3 cellular contexts compared by ENCODE assay signal in genomic region chrX:71326394-71326793, GRCh38.
TF ChIP-seq lines count a peak whose summit lies in the region.

No MANE protein-coding gene starts in this region.

TF ChIP-seq in HEK293, 187 proteins besides CTCF, POLR2A, EP300 and RAD21:
- no peak for TF ChIP-seq WT1 (tag by site-specific recombination; IDR thresholded peaks at IDR 0.05)
- peak; percentile 76 for TF ChIP-seq SETDB1 (IDR thresholded peaks at IDR 0.05; ENCODE audit: insufficient read length, low read length)
- TF ChIP-seq GLI2 (tag by site-specific recombination; IDR thresholded peaks at IDR 0.05; ENCODE audit: borderline replicate concordance, low read depth): no peak
- no peak for TF ChIP-seq PRDM1 (tag by site-specific recombination; IDR thresholded peaks at IDR 0.05)
- TF ChIP-seq SALL2 (tag by site-specific recombination; IDR thresholded peaks at IDR 0.05; ENCODE audit: borderline replicate concordance): no peak
- peak; percentile 46; the same call in 1 of the 2 replicates for TF ChIP-seq ZNF561 (tag by site-specific recombination; IDR thresholded peaks at IDR 0.05; ENCODE audit: borderline replicate concordance)
- no peak for TF ChIP-seq ZNF211 (tag by site-specific recombination; IDR thresholded peaks at IDR 0.05; ENCODE audit: low read depth)
TF ChIP-seq in HEK293: peak in this region for 2.

TF ChIP-seq in K562, 482 proteins besides CTCF, POLR2A, EP300 and RAD21:
- peak in 1 of 2 experiments; percentile 17; a peak in 1 of 4 replicates for TF ChIP-seq TRIM24 (IDR thresholded peaks at IDR 0.05)
- TF ChIP-seq ZNF740 (CRISPR knock-in tag; IDR thresholded peaks at IDR 0.05): no peak
- no peak for TF ChIP-seq ZNF740 (tag; IDR thresholded peaks at IDR 0.05)
- TF ChIP-seq CBX3 (IDR thresholded peaks at IDR 0.05; ENCODE audit: borderline replicate concordance in 1 of 2, low read length in 2 of 2): peak in 1 of 2 experiments; percentile 91; a peak in 2 of 3 replicates
- TF ChIP-seq KHSRP (IDR thresholded peaks at IDR 0.05): no peak
- peak; percentile 52; the same call in 1 of the 2 replicates for TF ChIP-seq TRIM28 (IDR thresholded peaks at IDR 0.05)
- TF ChIP-seq PREB (CRISPR knock-in tag; IDR thresholded peaks at IDR 0.05): no peak
- no peak for TF ChIP-seq HLTF (IDR thresholded peaks at IDR 0.05)
- no peak for TF ChIP-seq ZFP1 (CRISPR knock-in tag; IDR thresholded peaks at IDR 0.05)
- TF ChIP-seq ZNF280A (IDR thresholded peaks at IDR 0.05; ENCODE audit: low read depth, partially characterized antibody): peak; percentile 83
- TF ChIP-seq ZNF354B (CRISPR knock-in tag; IDR thresholded peaks at IDR 0.05): no peak
- TF ChIP-seq DMBX1 (CRISPR knock-in tag; IDR thresholded peaks at IDR 0.05; ENCODE audit: borderline replicate concordance): no peak
- TF ChIP-seq EZH2 (IDR thresholded peaks at IDR 0.05; ENCODE audit: borderline replicate concordance, low read depth, low read length): no peak
- no peak for TF ChIP-seq KDM2B (CRISPR knock-in tag; IDR thresholded peaks at IDR 0.05)
- TF ChIP-seq MEF2A (IDR thresholded peaks at IDR 0.05; ENCODE audit: control insufficient read depth, low read depth, low read length): no peak
TF ChIP-seq in K562: peak in this region for 4.

TF ChIP-seq in WTC11, 78 proteins besides CTCF, POLR2A, EP300 and RAD21:
- TF ChIP-seq ZNF281 (CRISPR knock-in tag; IDR thresholded peaks at IDR 0.05): no peak
- no peak for TF ChIP-seq PRRX2 (CRISPR knock-in tag; IDR thresholded peaks at IDR 0.05)
